ENCODE assay signal across 34 cellular contexts in genomic region chr7:98892609-98893008, GRCh38. TPM values are rescaled to one million over a fixed set of nuclear protein-coding genes. Genes with fewer than 3 reads are reported as not detected.
DNase-seq lines count a peak whose midpoint lies in the region; TF ChIP-seq lines count a peak whose summit lies in the region.
"Had no signal": no experiment of that assay in that cellular context is flagged by ENCODE, and none has a peak within 500 bp of the region (broad histone marks: within the 10 kb centered on the region; RNA-seq: fewer than 3 reads in every experiment).

No MANE protein-coding gene starts in this region.

- no peak overlapping the region for H3K4me3 ChIP-seq in coronary artery
- H3K4me3 ChIP-seq: A549; BLaER1; BLaER1 treated with 17β-estradiol and CSF1 and Interleukin-3, amounts not matched to agents 10 nM and 100 nM had no signal

- no peak overlapping the region for H3K27ac ChIP-seq in coronary artery
- H3K27ac ChIP-seq: 22Rv1; A549; BLaER1; BLaER1 treated with 17β-estradiol and CSF1 and Interleukin-3, amounts not matched to agents 10 nM and 100 nM; C4-2B had no signal

- H3K4me1 Mint-ChIP-seq in activated T-cell treated with anti-CD3 and anti-CD28 coated beads, Interleukin-2, amount 50 U/mL, for 24 hours (ENCODE audit: low read depth) = peaks cover 6% of the 10 kb centered on the region
- peaks cover 6% of the 10 kb centered on the region for H3K4me1 Mint-ChIP-seq in nephron progenitor cell
- H3K4me1 Mint-ChIP-seq: CD14-positive monocyte had no signal

- H3K4me3 Mint-ChIP-seq in activated T-cell treated with anti-CD3 and anti-CD28 coated beads, Interleukin-2, amount 50 U/mL, for 24 hours = no peak overlapping the region
- no peak overlapping the region for H3K4me3 Mint-ChIP-seq in nephron progenitor cell
- H3K4me3 Mint-ChIP-seq: B cell; CD14-positive monocyte; CD4-positive, alpha-beta T cell; CD4-positive, CD25-positive, alpha-beta regulatory T cell; CD8-positive, alpha-beta memory T cell; CD8-positive, alpha-beta T cell had no signal

- peaks cover 84% of the 10 kb centered on the region for H3K36me3 Mint-ChIP-seq in activated T-cell treated with anti-CD3 and anti-CD28 coated beads, Interleukin-2, amount 50 U/mL, for 24 hours (ENCODE audit: low read depth)
- peaks cover 83% of the 10 kb centered on the region for H3K36me3 Mint-ChIP-seq in nephron progenitor cell (ENCODE audit: low read depth)

- no peaks in the 10 kb centered on the region for H3K27me3 Mint-ChIP-seq in activated T-cell treated with anti-CD3 and anti-CD28 coated beads, Interleukin-2, amount 50 U/mL, for 24 hours
- no peaks in the 10 kb centered on the region for H3K27me3 Mint-ChIP-seq in nephron progenitor cell (ENCODE audit: low read depth, poor library complexity)
- H3K27me3 Mint-ChIP-seq: B cell; CD4-positive, alpha-beta memory T cell; CD4-positive, alpha-beta T cell; CD4-positive, CD25-positive, alpha-beta regulatory T cell had no signal

- H3K9me3 Mint-ChIP-seq in activated T-cell treated with anti-CD3 and anti-CD28 coated beads, Interleukin-2, amount 50 U/mL, for 24 hours = no peaks in the 10 kb centered on the region
- H3K9me3 Mint-ChIP-seq in nephron progenitor cell = no peaks in the 10 kb centered on the region
- H3K9me3 Mint-ChIP-seq: CD14-positive monocyte; CD4-positive, alpha-beta memory T cell; CD4-positive, alpha-beta T cell; CD4-positive, CD25-positive, alpha-beta regulatory T cell; CD8-positive, alpha-beta memory T cell; CD8-positive, alpha-beta T cell had no signal

- H3K27ac Mint-ChIP-seq in activated T-cell treated with anti-CD3 and anti-CD28 coated beads, Interleukin-2, amount 50 U/mL, for 24 hours = peak overlapping the region; percentile 11
- peak overlapping the region; percentile 92 for H3K27ac Mint-ChIP-seq in nephron progenitor cell
- H3K27ac Mint-ChIP-seq: B cell; CD4-positive, alpha-beta T cell; CD4-positive, CD25-positive, alpha-beta regulatory T cell; CD8-positive, alpha-beta T cell had no signal

- no peak for DNase-seq in activated T-cell treated with anti-CD3 and anti-CD28 coated beads, Interleukin-2, amount 50 U/mL, for 24 hours
- DNase-seq in activated T-cell treated with anti-CD3 and anti-CD28 coated beads for 4 hours = no peak
- peak; percentile 17 for DNase-seq in coronary artery (ENCODE audit: low spot score)
- no peak for DNase-seq in nephron progenitor cell
- no peak for DNase-seq in amygdala (lab: John Stamatoyannopoulos, UW)
- DNase-seq in G401 (ENCODE audit: low spot score) = no peak
- DNase-seq: 8988T; ACHN; AML-193; BE2C; C1 segment of cervical spinal cord; Caco-2; Calu3; CD4-positive, alpha-beta memory T cell; CD4-positive, alpha-beta T cell; CD4-positive, CD25-positive, alpha-beta regulatory T cell; CD8-positive, alpha-beta memory T cell; CD8-positive, alpha-beta T cell; COR-L47; DMS 273 treated with DMSO at 0.1 percent for 48 hours; DMS153; DMS53; DMS79; DMS79 treated with DMSO at 0.1 percent for 48 hours; DND-41; EL had no signal

- TF ChIP-seq CTCF in coronary artery (IDR thresholded peaks at IDR 0.05) (no peak), nephron progenitor cell (IDR thresholded peaks at IDR 0.05) (no peak)

- in situ Hi-C loops in G401 (cut with HindIII; ENCODE audit: low sequenced_read_pairs) = no loop called here

RNA-seq across cellular contexts. Expression of gene TRRAP, which starts 14.3 kb away (rescaled TPM):
- 12.2 and 17.3 TPM in 2 replicates for total RNA-seq in G401 (2014; rRNA removed; shearing (Covaris generic))

RNA-seq across cellular contexts. Expression of gene TMEM130, which starts 22.8 kb away (rescaled TPM):
- 3.9 and 18.1 TPM in 2 replicates for total RNA-seq in G401 (2014; rRNA removed; shearing (Covaris generic))
- total RNA-seq: A673; Caco-2; Calu3; CD4-positive, alpha-beta memory T cell; CD4-positive, CD25-positive, alpha-beta regulatory T cell; CD8-positive, alpha-beta memory T cell; CD8-positive, alpha-beta T cell had no signal
